16 cellular contexts compared by ENCODE assay signal in the genomic region with DNA sequence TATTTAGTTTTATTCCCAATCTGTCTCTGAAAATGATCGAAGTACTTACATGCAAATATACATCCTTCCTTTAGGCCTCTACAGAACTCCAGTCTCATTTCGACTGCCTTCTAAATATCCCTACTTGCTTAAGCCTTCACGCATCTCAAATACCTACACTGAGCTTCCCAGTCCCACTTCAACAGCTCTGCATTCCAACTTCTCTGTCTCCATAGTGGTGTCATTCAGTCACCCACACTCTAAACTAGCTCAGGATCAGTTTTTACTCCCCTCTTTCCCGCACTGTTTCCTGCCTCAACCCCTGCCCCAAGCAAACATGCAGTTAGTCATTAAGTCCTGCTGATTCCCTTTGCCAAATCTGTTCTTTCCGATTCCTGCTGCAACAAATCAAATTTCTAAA.
"Had no signal": no experiment of that assay in that cellular context is flagged by ENCODE, and none has a peak within 500 bp of the region (broad histone marks: within the 10 kb centered on the region; RNA-seq: fewer than 3 reads in every experiment).

No MANE protein-coding gene starts in this region.

- DNase-seq: effector memory CD4-positive, alpha-beta T cell; kidney glomerular epithelial cell; natural killer cell; nucleus accumbens; ovary; sigmoid colon; stimulated activated CD4-positive, alpha-beta T cell treated with anti-CD3 and anti-CD28 coated beads, Interleukin-2, amount 100 ng/mL, for 24 hours; stimulated activated CD4-positive, alpha-beta T cell treated with anti-CD3 and anti-CD28 coated beads, Interleukin-4, amount 100 ng/mL, for 4 hours; stimulated activated naive B cell treated with anti-CD40 and anti-IgM and Interleukin-4, amounts not matched to agents 10 μg/mL and 1 μg/mL and 100 μg/mL, for 72 hours; stimulated activated naive CD8-positive, alpha-beta T cell treated with anti-CD3 and anti-CD28 coated beads, Interleukin-15, amount 100 ng/mL, for 72 hours; testis; upper lobe of right lung had no signal

- ATAC-seq: esophagus mucosa; stimulated activated naive B cell treated with anti-CD40 and anti-IgM and Interleukin-4, amounts not matched to agents 10 μg/mL and 1 μg/mL and 100 μg/mL, for 72 hours; stimulated activated naive CD8-positive, alpha-beta T cell treated with anti-CD3 and anti-CD28 coated beads, Interleukin-15, amount 100 ng/mL, for 72 hours; upper lobe of right lung had no signal

- H3K36me3 ChIP-seq: ovary, right atrium auricular region, sigmoid colon, tibial nerve, upper lobe of right lung had no signal

- H3K9me3 ChIP-seq: ovary, right atrium auricular region, sigmoid colon, testis, tibial nerve, upper lobe of right lung had no signal

- H3K4me3 ChIP-seq: ovary, right atrium auricular region, sigmoid colon, skin epidermis, testis, tibial nerve, upper lobe of right lung had no signal

- H3K27me3 ChIP-seq: ovary, right atrium auricular region, sigmoid colon, testis, tibial nerve, upper lobe of right lung had no signal

- H3K27ac ChIP-seq: ovary, right atrium auricular region, sigmoid colon, testis, tibial nerve, upper lobe of right lung had no signal
